ENCODE assay signal across 13 cellular contexts in the genomic region with DNA sequence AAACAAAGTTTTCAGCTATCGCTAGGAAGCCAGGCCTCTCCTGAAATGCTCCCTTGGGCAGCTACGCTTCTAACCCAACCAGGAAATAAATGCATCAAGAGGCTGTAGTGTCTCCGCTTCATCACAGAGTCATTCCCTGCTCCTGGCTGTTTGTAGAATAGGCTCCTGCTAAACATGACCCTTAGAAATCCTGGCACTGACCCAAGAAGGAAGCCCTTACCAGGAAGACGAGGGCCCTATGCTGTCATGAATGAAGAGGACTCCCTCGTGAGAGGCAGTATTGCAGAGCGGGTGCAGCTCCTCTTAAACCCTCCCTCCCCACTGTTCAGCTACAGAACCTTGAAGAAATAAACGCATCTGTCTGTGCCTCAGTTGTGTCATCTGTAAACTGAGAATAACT. TPM values are rescaled to one million over a fixed set of nuclear protein-coding genes. Genes with fewer than 3 reads are reported as not detected.
DNase-seq lines count a peak whose midpoint lies in the region; ATAC-seq, FAIRE-seq and TF ChIP-seq lines count a peak whose summit lies in the region.
"Had no signal": no experiment of that assay in that cellular context is flagged by ENCODE, and none has a peak within 500 bp of the region (broad histone marks: within the 10 kb centered on the region; RNA-seq: fewer than 3 reads in every experiment).

No MANE protein-coding gene starts in this region.

- BruUV-seq in Calu3 (replicated peaks; lab: Mats Ljungman, UMichigan), result no TSS peak

- no peaks in the 10 kb centered on the region for H3K36me3 ChIP-seq in MM.1S (replicated peaks; ENCODE audit: insufficient read depth, low read length)
- peaks cover 6% of the 10 kb centered on the region for H3K36me3 ChIP-seq in bronchial epithelial cell (ENCODE audit: control insufficient read depth, insufficient read depth, low read length)
- peaks cover 14% of the 10 kb centered on the region for H3K36me3 ChIP-seq in osteoblast (ENCODE audit: insufficient read depth, low read length)

- peak overlapping the region; percentile 29; the same call in 1 of the 2 replicates for H3K4me2 ChIP-seq in MM.1S (ENCODE audit: low read depth, low read length)
- H3K4me2 ChIP-seq in osteoblast (ENCODE audit: insufficient read depth, low read length), result no peak overlapping the region

- H3K9me3 Mint-ChIP-seq in Calu3 (ENCODE audit: low read depth, unreplicated experiment) (no peaks in the 10 kb centered on the region), neural crest cell (no peaks in the 10 kb centered on the region)
- H3K9me3 Mint-ChIP-seq in activated naive CD8-positive, alpha-beta T cell treated with anti-CD3 and anti-CD28 coated beads, Interleukin-2, amount 50 U/mL, for 24 hours, result no peaks in the 10 kb centered on the region
- H3K9me3 Mint-ChIP-seq: central memory CD8-positive, alpha-beta T cell had no signal

- DNase-seq in Calu3 (peak; percentile 53), MM.1S (no peak), bronchial epithelial cell (ENCODE audit: low read depth) (peak; percentile 67), neural crest cell (ENCODE audit: low read depth, low spot score) (no peak), osteoblast (ENCODE audit: insufficient read length, low spot score, missing footprints) (no peak)
- no peak for DNase-seq in activated naive CD8-positive, alpha-beta T cell treated with anti-CD3 and anti-CD28 coated beads, Interleukin-2, amount 50 U/mL, for 24 hours
- DNase-seq: GOT3; stimulated activated CD4-positive, alpha-beta T cell treated with anti-CD3 and anti-CD28 coated beads, Interleukin-12 subunit alpha, Interleukin-12 subunit beta, amount 100 ng/mL, for 4 hours; stimulated activated naive CD8-positive, alpha-beta T cell treated with anti-CD3 and anti-CD28 coated beads, Interleukin-15, Interleukin-2, amounts not matched to agents 100 U/mL and 50 U/mL, for 24 hours; SW 1271 had no signal

- H3K4me3 Mint-ChIP-seq in Calu3 (ENCODE audit: low read depth, unreplicated experiment) (no peak overlapping the region), neural crest cell (no peak overlapping the region)
- no peak overlapping the region for H3K4me3 Mint-ChIP-seq in activated naive CD8-positive, alpha-beta T cell treated with anti-CD3 and anti-CD28 coated beads, Interleukin-2, amount 50 U/mL, for 24 hours
- H3K4me3 Mint-ChIP-seq: central memory CD8-positive, alpha-beta T cell had no signal

- peaks cover 13% of the 10 kb centered on the region for H3K4me1 Mint-ChIP-seq in Calu3 (ENCODE audit: low read depth, unreplicated experiment)
- H3K4me1 Mint-ChIP-seq in neural crest cell, result peaks cover 11% of the 10 kb centered on the region
- peaks cover 8% of the 10 kb centered on the region for H3K4me1 Mint-ChIP-seq in activated naive CD8-positive, alpha-beta T cell treated with anti-CD3 and anti-CD28 coated beads, Interleukin-2, amount 50 U/mL, for 24 hours
- H3K4me1 Mint-ChIP-seq: central memory CD8-positive, alpha-beta T cell had no signal

- CTCF ChIA-PET in Calu3 (lab: Charles Lee), result interaction anchor here (1.4 kb wide), 1 partner anchor 134 kb away, joined by 4 read pairs; no protein-coding TSS in a partner anchor

- no peaks in the 10 kb centered on the region for H3K9me2 ChIP-seq in MM.1S (replicated peaks; ENCODE audit: insufficient read depth, low read length)

- no peak overlapping the region for H2AFZ ChIP-seq in MM.1S (ENCODE audit: low read length)
- H2AFZ ChIP-seq in osteoblast (ENCODE audit: low read length), result no peak overlapping the region

- no peaks in the 10 kb centered on the region for H3K27me3 ChIP-seq in MM.1S (replicated peaks; ENCODE audit: insufficient read depth, low read length)
- H3K27me3 ChIP-seq in bronchial epithelial cell (ENCODE audit: control insufficient read depth, insufficient read depth, low read length), result no peaks in the 10 kb centered on the region
- no peaks in the 10 kb centered on the region for H3K27me3 ChIP-seq in osteoblast (ENCODE audit: insufficient read depth, low read length)

- intact Hi-C loops in Calu3 (cut with micrococcal nuclease; ENCODE audit: unreplicated experiment), result no loop called here

- H3K4me3 ChIP-seq in MM.1S (ENCODE audit: low read length) (no peak overlapping the region), bronchial epithelial cell (ENCODE audit: low read depth, low read length) (no peak overlapping the region), osteoblast (ENCODE audit: insufficient read depth, low read length) (no peak overlapping the region)

- H3K9me3 ChIP-seq in MM.1S (replicated peaks; ENCODE audit: insufficient read depth, low read length) (no peaks in the 10 kb centered on the region), osteoblast (ENCODE audit: low read depth, low read length) (no peaks in the 10 kb centered on the region)

- peaks cover 30% of the 10 kb centered on the region for H3K4me1 ChIP-seq in MM.1S (ENCODE audit: low read length)
- H3K4me1 ChIP-seq in osteoblast (ENCODE audit: insufficient read depth, low read length), result peaks cover 25% of the 10 kb centered on the region

- TF ChIP-seq CTCF in Calu3 (IDR thresholded peaks at IDR 0.05; ENCODE audit: unreplicated experiment) (no peak), MM.1S (IDR thresholded peaks at IDR 0.05; ENCODE audit: low read length) (no peak), bronchial epithelial cell (IDR thresholded peaks at IDR 0.05; ENCODE audit: insufficient read depth, low read length, severe bottlenecking) (no peak), neural crest cell (conservative IDR thresholded peaks at IDR 0.05) (no peak), osteoblast (IDR thresholded peaks at IDR 0.05; ENCODE audit: extremely low read depth, low read depth, low read length) (no peak)

- H3F3A ChIP-seq in MM.1S (ENCODE audit: insufficient read depth, low read length), result no peaks in the 10 kb centered on the region

- no peak for FAIRE-seq in bronchial epithelial cell (lab: Jason Lieb, UNC)

- no peak overlapping the region for H3K27ac ChIP-seq in MM.1S (ENCODE audit: low read length)
- H3K27ac ChIP-seq in osteoblast (ENCODE audit: low read depth, low read length), result no peak overlapping the region

- H3K9ac ChIP-seq in MM.1S (ENCODE audit: low read length), result no peak overlapping the region

- H3K36me3 Mint-ChIP-seq in Calu3 (ENCODE audit: insufficient read depth, unreplicated experiment), result peaks cover 6% of the 10 kb centered on the region
- H3K36me3 Mint-ChIP-seq in neural crest cell (ENCODE audit: low read depth), result peaks cover 22% of the 10 kb centered on the region
- H3K36me3 Mint-ChIP-seq in activated naive CD8-positive, alpha-beta T cell treated with anti-CD3 and anti-CD28 coated beads, Interleukin-2, amount 50 U/mL, for 24 hours (ENCODE audit: low read depth), result peaks cover 33% of the 10 kb centered on the region

- H3K79me2 ChIP-seq in MM.1S (ENCODE audit: low read length), result no peaks in the 10 kb centered on the region
- H3K79me2 ChIP-seq in osteoblast (ENCODE audit: insufficient read depth, low read length), result no peaks in the 10 kb centered on the region

- ATAC-seq in activated naive CD8-positive, alpha-beta T cell treated with anti-CD3 and anti-CD28 coated beads, Interleukin-2, amount 50 U/mL, for 24 hours, result no peak
- ATAC-seq in HG03095 (IDR thresholded peaks at IDR 0.05; ENCODE audit: unreplicated experiment) (no peak), HG02840 (IDR thresholded peaks at IDR 0.05; ENCODE audit: low FRiP score, unreplicated experiment) (no peak)
- ATAC-seq: stimulated activated naive CD8-positive, alpha-beta T cell treated with anti-CD3 and anti-CD28 coated beads, Interleukin-15, Interleukin-2, amounts not matched to agents 100 U/mL and 50 U/mL, for 24 hours had no signal

- H3K27ac Mint-ChIP-seq in Calu3 (ENCODE audit: unreplicated experiment) (no peak overlapping the region), neural crest cell (ENCODE audit: unreplicated experiment) (peak overlapping the region; percentile 36)
- H3K27ac Mint-ChIP-seq in activated naive CD8-positive, alpha-beta T cell treated with anti-CD3 and anti-CD28 coated beads, Interleukin-2, amount 50 U/mL, for 24 hours, result no peak overlapping the region

- H3K27me3 Mint-ChIP-seq in Calu3 (ENCODE audit: unreplicated experiment) (no peaks in the 10 kb centered on the region), neural crest cell (ENCODE audit: low read depth) (no peaks in the 10 kb centered on the region)
- no peaks in the 10 kb centered on the region for H3K27me3 Mint-ChIP-seq in activated naive CD8-positive, alpha-beta T cell treated with anti-CD3 and anti-CD28 coated beads, Interleukin-2, amount 50 U/mL, for 24 hours
- H3K27me3 Mint-ChIP-seq: central memory CD8-positive, alpha-beta T cell had no signal

- no peaks in the 10 kb centered on the region for H4K20me1 ChIP-seq in MM.1S (ENCODE audit: insufficient read depth, low read length)
- no peaks in the 10 kb centered on the region for H4K20me1 ChIP-seq in osteoblast (ENCODE audit: insufficient read depth, low read length)

RNA-seq across cellular contexts. Expression of a gene that starts 48.3 kb away (rescaled TPM):
- total RNA-seq in Calu3 (2022), result 11.7 and 12.0 TPM in 2 replicates
- total RNA-seq in bronchial epithelial cell, result 4.2 and 4.4 TPM in 2 replicates
- 8.1 and 9.1 TPM in 2 replicates for total RNA-seq in neural crest cell
- 7.6 and 7.7 TPM in 2 replicates for total RNA-seq in osteoblast

Comparison
In these comparisons a context has a peak if more than half of its experiments do, and no peak if none do; other contexts are left out.
1. DNase-seq: peak in Calu3 (single experiment) and bronchial epithelial cell (single experiment); none in MM.1S (single experiment), neural crest cell (single experiment), activated naive CD8-positive, alpha-beta T cell treated with anti-CD3 and anti-CD28 coated beads, Interleukin-2, amount 50 U/mL, for 24 hours (single experiment) and osteoblast (single experiment).